ENCODE assay signal across 9 cellular contexts in the genomic region with DNA sequence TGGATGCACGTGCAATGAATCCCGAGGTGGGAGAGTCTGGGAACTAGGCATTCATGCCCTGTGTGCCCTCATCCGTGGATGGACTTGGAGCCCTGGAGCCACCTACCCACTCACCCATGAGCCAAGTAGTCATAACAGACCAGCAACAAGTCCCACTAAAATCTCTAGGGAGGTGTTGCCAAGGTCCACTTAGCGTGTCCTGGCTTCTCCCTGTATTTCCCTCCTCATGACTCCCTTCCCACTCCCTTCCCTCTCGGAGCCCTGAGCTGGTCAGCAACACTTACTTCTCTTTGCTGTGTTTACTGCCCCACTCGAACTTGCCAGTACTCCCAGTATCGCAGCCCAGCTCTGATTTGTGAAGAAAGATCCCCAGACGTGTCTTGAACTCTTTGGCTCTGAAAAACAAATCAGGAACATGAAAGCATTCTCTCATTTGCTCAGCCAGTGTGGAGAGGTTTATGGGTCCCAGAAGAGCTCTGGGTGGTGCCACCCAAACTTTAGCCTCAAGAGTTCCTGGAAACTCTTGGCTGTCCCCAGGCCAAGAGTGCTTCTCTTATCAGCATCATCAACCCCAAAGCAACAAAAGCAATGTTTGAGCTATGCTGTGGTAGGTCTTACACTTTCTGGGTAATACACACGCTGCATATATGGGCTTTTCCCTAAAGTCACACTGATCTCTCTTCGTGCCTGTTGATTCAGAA. TPM values are rescaled to one million over a fixed set of nuclear protein-coding genes. Genes with fewer than 3 reads are reported as not detected.
DNase-seq lines count a peak whose midpoint lies in the region; ATAC-seq, FAIRE-seq and TF ChIP-seq lines count a peak whose summit lies in the region.
"Had no signal": no experiment of that assay in that cellular context is flagged by ENCODE, and none has a peak within 500 bp of the region (broad histone marks: within the 10 kb centered on the region; RNA-seq: fewer than 3 reads in every experiment).

No MANE protein-coding gene starts in this region.

- FAIRE-seq in astrocyte (lab: Jason Lieb, UNC) (no peak), GM12892 (lab: Jason Lieb, UNC) (no peak)

- H2AFZ ChIP-seq in astrocyte (ENCODE audit: low read depth, low read length) = no peak overlapping the region

- peak overlapping the region; percentile 83 for H3K4me3 Mint-ChIP-seq in CD4-positive, alpha-beta T cell
- H3K4me3 Mint-ChIP-seq in astrocyte (ENCODE audit: unreplicated experiment) (peak overlapping the region; percentile 82), naive B cell (peak overlapping the region; percentile 79 to 92 (median 89))

- H3K79me2 ChIP-seq in astrocyte (ENCODE audit: insufficient read depth, low read length) = no peaks in the 10 kb centered on the region

- no peaks in the 10 kb centered on the region for H3K9me3 ChIP-seq in CD4-positive, alpha-beta T cell (ENCODE audit: control insufficient read depth, low read length)
- no peaks in the 10 kb centered on the region for H3K9me3 ChIP-seq in astrocyte (ENCODE audit: insufficient read depth, low read depth, low read length)

- no peaks in the 10 kb centered on the region for H3K36me3 Mint-ChIP-seq in CD4-positive, alpha-beta T cell (ENCODE audit: low read depth)
- H3K36me3 Mint-ChIP-seq in astrocyte (ENCODE audit: low read depth, unreplicated experiment) (peaks cover 5% of the 10 kb centered on the region), naive B cell (no peaks in the 10 kb centered on the region)

- CTCF ChIA-PET in CD4-positive, alpha-beta T cell (lab: Charles Lee) = interaction anchor here (1.2 to 15.9 kb wide), 2 partner anchors 59 to 184 kb away, joined by 4 to 370 read pairs; partner anchors contain the start of gene NPL

- peak overlapping the region; percentile 86 for H3K4me2 ChIP-seq in astrocyte (ENCODE audit: low read length)

- TF ChIP-seq CTCF in CD4-positive, alpha-beta T cell (IDR thresholded peaks at IDR 0.05) = no peak
- TF ChIP-seq CTCF in astrocyte (IDR thresholded peaks at IDR 0.05; ENCODE audit: insufficient read depth, low read depth, low read length) = no peak
- TF ChIP-seq CTCF in lower leg skin (IDR thresholded peaks at IDR 0.05) = no peak

- no peak overlapping the region for H3K9ac ChIP-seq in astrocyte (ENCODE audit: low read length)

- POLR2A ChIA-PET in CD4-positive, alpha-beta T cell (lab: Charles Lee) = interaction anchor here (0.6 to 4.9 kb wide), 10 partner anchors 8 to 237 kb away, joined by 3 to 55 read pairs (median 4); partner anchors contain the start of gene RNASEL

- no peaks in the 10 kb centered on the region for H3K36me3 ChIP-seq in astrocyte (ENCODE audit: insufficient read depth, low read length)

- peaks cover 10% of the 10 kb centered on the region for H3K4me1 ChIP-seq in astrocyte (ENCODE audit: insufficient read depth, low read length)

- H3K4me3 ChIP-seq in astrocyte (ENCODE audit: insufficient read depth, low read depth, low read length) = no peak overlapping the region
- H3K4me3 ChIP-seq in lower leg skin (ENCODE audit: low read depth, poor library complexity, severe bottlenecking) = no peak overlapping the region

- TF ChIP-seq POLR2A in lower leg skin (IDR thresholded peaks at IDR 0.05) (no peak), GM12892 (IDR thresholded peaks at IDR 0.05; ENCODE audit: low read depth, low read length) (no peak)

- H3K9me3 Mint-ChIP-seq in CD4-positive, alpha-beta T cell = no peaks in the 10 kb centered on the region
- H3K9me3 Mint-ChIP-seq in astrocyte (ENCODE audit: unreplicated experiment) (no peaks in the 10 kb centered on the region), naive B cell (no peaks in the 10 kb centered on the region)

- peaks cover 4% of the 10 kb centered on the region for H4K20me1 ChIP-seq in astrocyte (ENCODE audit: insufficient read depth, low read length)

- 34 to 35% methylated on average over 10 of the region's 10 CpGs for WGBS in lower leg skin, 2 donors

- DNase-seq in CD4-positive, alpha-beta T cell = no peak
- DNase-seq in HT-29 (ENCODE audit: low spot score) (peak; percentile 25), astrocyte (ENCODE audit: low read depth) (no peak), naive B cell (no peak), lower leg skin (ENCODE audit: low spot score in 2 of 2) (no peak), SKM-1 treated with dmso at 0.1 percent for 144 hours (lab: John Stamatoyannopoulos, UW; ENCODE audit: unreplicated experiment) (no peak), dedifferentiated amniotic fluid mesenchymal stem cell (ENCODE audit: extremely low spot score) (no peak), GM12892 (ENCODE audit: insufficient read length) (no peak)
- DNase-seq: hippocampal formation had no signal

- intact Hi-C loops in CD4-positive, alpha-beta T cell (cut with DNase I, micrococcal nuclease) = loop anchor here (1.0 to 10.0 kb wide), 4 partner anchors 13 to 1034 kb away; partner anchors contain the start of genes ARPC5 (in 1 of the 2) and SMG7 (in 1 of the 2)
- intact Hi-C loops in lower leg skin (cut with DNase I; ENCODE audit: low total_unique reads) = loop anchor here (5.0 kb wide), 1 partner anchor 521 kb away; no protein-coding TSS in a partner anchor

- H3K27me3 ChIP-seq in CD4-positive, alpha-beta T cell (ENCODE audit: control insufficient read depth, insufficient read depth, low read length) = no peaks in the 10 kb centered on the region
- peaks cover 8% of the 10 kb centered on the region for H3K27me3 ChIP-seq in astrocyte (ENCODE audit: insufficient read depth, low read length)

- H3K4me1 Mint-ChIP-seq in CD4-positive, alpha-beta T cell (ENCODE audit: low read depth) = no peaks in the 10 kb centered on the region
- H3K4me1 Mint-ChIP-seq in astrocyte (ENCODE audit: low read depth, unreplicated experiment) = peaks cover 5% of the 10 kb centered on the region
- peaks cover 21 to 25% (median 21%) of the 10 kb centered on the region in 3 donors for H3K4me1 Mint-ChIP-seq in naive B cell

- H3K27ac Mint-ChIP-seq in CD4-positive, alpha-beta T cell = no peak overlapping the region
- H3K27ac Mint-ChIP-seq in astrocyte (ENCODE audit: unreplicated experiment) (no peak overlapping the region), naive B cell (peak overlapping the region in 1 of 6 donors; percentile 76)

- no peak overlapping the region for H3K27ac ChIP-seq in CD4-positive, alpha-beta T cell (ENCODE audit: low read depth, low read length)
- no peak overlapping the region for H3K27ac ChIP-seq in astrocyte (ENCODE audit: low read depth, low read length)

- peak; percentile 33 for ATAC-seq in CD4-positive, alpha-beta T cell (ENCODE audit: poor library complexity)
- ATAC-seq in naive B cell (ENCODE audit: low read depth in 2 of 2) = no peak

- H3K27me3 Mint-ChIP-seq in CD4-positive, alpha-beta T cell = peaks cover 5% of the 10 kb centered on the region
- H3K27me3 Mint-ChIP-seq in astrocyte (ENCODE audit: low read depth, unreplicated experiment) = peaks cover 12% of the 10 kb centered on the region
- peaks cover 0 to 7% (median 0%) of the 10 kb centered on the region in 3 donors for H3K27me3 Mint-ChIP-seq in naive B cell

RNA-seq across cellular contexts. Expression of gene RGS16, which starts 1.1 kb away (rescaled TPM):
- 10 to 100 TPM; 16.3 to 16.4 TPM for total RNA-seq in CD4-positive, alpha-beta T cell
- 3.1 and 5.1 TPM in 2 replicates for total RNA-seq in HT-29 (2014; rRNA removed; shearing (Covaris generic))
- total RNA-seq in astrocyte (4.3 and 5.7 TPM in 2 replicates), lower leg skin (1 to 10 TPM in 2 of 4 donors, under 1 TPM in 1, not detected in 1; 0.37 to 1.2 (median 1.1) TPM)
- polyA plus RNA-seq in naive B cell (ENCODE audit: low read depth in 6 of 6) = 1 to 10 TPM in 4 of 6 donors, under 1 TPM in 2; 0.52 to 8.9 (median 1.8) TPM
- 41.1 TPM for polyA plus RNA-seq in GM12892 (2012; ENCODE audit: missing spikeins)

RNA-seq across cellular contexts. Expression of gene RNASEL, which starts 14.0 kb away (rescaled TPM):
- total RNA-seq in CD4-positive, alpha-beta T cell = 1 to 10 TPM; 3.5 to 3.7 TPM
- total RNA-seq in HT-29 (2014; rRNA removed; shearing (Covaris generic)) = 1.6 and 1.9 TPM in 2 replicates
- 1.8 and 2.5 TPM in 2 replicates for total RNA-seq in astrocyte
- 10 to 100 TPM in 1 of 6 donors, 1 to 10 TPM in 5; 5.0 to 10.1 (median 7.1) TPM for polyA plus RNA-seq in naive B cell (ENCODE audit: low read depth in 6 of 6)
- 1 to 10 TPM; 6.1 to 8.0 (median 7.1) TPM for total RNA-seq in lower leg skin
- polyA plus RNA-seq in GM12892 (2012; ENCODE audit: missing spikeins) = 5.6 TPM
